In genomic region chr19:13163609-13164364, GRCh38 we compare ENCODE assay signal across 8 cellular contexts. TPM values are rescaled to one million over a fixed set of nuclear protein-coding genes. Genes with fewer than 3 reads are reported as not detected.
DNase-seq lines count a peak whose midpoint lies in the region; ATAC-seq and TF ChIP-seq lines count a peak whose summit lies in the region.

No MANE protein-coding gene starts in this region.

- H3K27ac ChIP-seq in AG04450 (ENCODE audit: low read depth, low read length) (peak overlapping the region; percentile 97), Panc1 (ENCODE audit: low read length) (peak overlapping the region; percentile 99)

- H3K9me3 ChIP-seq in AG04450 (ENCODE audit: control insufficient read depth, insufficient read depth, low read length) (no peaks in the 10 kb centered on the region), Panc1 (ENCODE audit: control insufficient read depth, insufficient read depth, low read depth, low read length) (no peaks in the 10 kb centered on the region)

- H3K4me3 Mint-ChIP-seq in activated naive CD8-positive, alpha-beta T cell = peak overlapping the region; percentile 83
- peak overlapping the region; percentile 85 for H3K4me3 Mint-ChIP-seq in glutamatergic neuron (ENCODE audit: unreplicated experiment)

- H3K36me3 ChIP-seq in Panc1 (ENCODE audit: control insufficient read depth, insufficient read depth, low read length) = no peaks in the 10 kb centered on the region

- no peak; the same call in 1 of the 2 replicates for TF ChIP-seq CTCF in AG04450 (IDR thresholded peaks at IDR 0.05; ENCODE audit: low read depth, low read length)
- TF ChIP-seq CTCF in Panc1 (IDR thresholded peaks at IDR 0.05) = no peak
- no peak for TF ChIP-seq CTCF in glutamatergic neuron (IDR thresholded peaks at IDR 0.05; ENCODE audit: partially characterized antibody, unreplicated experiment)

- DNase-seq in AG04450 (ENCODE audit: low read depth, low spot score) = peak; percentile 67
- DNase-seq in GOT3 (lab: John Stamatoyannopoulos, UW) = peak; percentile 72
- DNase-seq in Panc1 (ENCODE audit: low read depth, low spot score) = no peak
- peak; percentile 95 for DNase-seq in glutamatergic neuron
- peak in 44 of 56 donors; percentile 16 to 80 (median 48) for DNase-seq in nucleus accumbens (lab: John Stamatoyannopoulos, UW)

- peaks cover 66% of the 10 kb centered on the region for H3K4me1 Mint-ChIP-seq in activated naive CD8-positive, alpha-beta T cell (ENCODE audit: low read depth)
- H3K4me1 Mint-ChIP-seq in glutamatergic neuron (ENCODE audit: low read depth, unreplicated experiment) = peaks cover 20% of the 10 kb centered on the region

- ATAC-seq in Panc1 = peak; percentile 56
- ATAC-seq in HG02870 (IDR thresholded peaks at IDR 0.05; ENCODE audit: unreplicated experiment) = no peak
- ATAC-seq in HG02759 (IDR thresholded peaks at IDR 0.05; ENCODE audit: unreplicated experiment) = no peak

- H3K27me3 Mint-ChIP-seq in activated naive CD8-positive, alpha-beta T cell = no peaks in the 10 kb centered on the region
- peaks cover 9% of the 10 kb centered on the region for H3K27me3 Mint-ChIP-seq in glutamatergic neuron (ENCODE audit: unreplicated experiment)

- H3K4me3 ChIP-seq in AG04450 (ENCODE audit: low read depth, low read length) (peak overlapping the region; percentile 44), Panc1 (ENCODE audit: low read depth in 2 of 2, low read length in 2 of 2) (peak overlapping the region; percentile 42 to 49)

- POLR2A ChIA-PET in AG04450 (lab: Yijun Ruan, JAX) = interaction anchor here (0.5 to 5.1 kb wide), 12 partner anchors 9 to 69 kb away, joined by 3 to 37 read pairs (median 4); partner anchors contain the start of genes IER2 and STX10
- POLR2A ChIA-PET in Panc1 (lab: Charles Lee) = interaction anchor here (0.7 to 1.7 kb wide), 3 partner anchors 9 to 35 kb away, joined by 3 to 8 read pairs (median 6); no protein-coding TSS in a partner anchor

- H3K27ac Mint-ChIP-seq in activated naive CD8-positive, alpha-beta T cell = peak overlapping the region; percentile 84
- peak overlapping the region; percentile 98 for H3K27ac Mint-ChIP-seq in glutamatergic neuron (ENCODE audit: unreplicated experiment)

- no peaks in the 10 kb centered on the region for H3K36me3 Mint-ChIP-seq in activated naive CD8-positive, alpha-beta T cell
- no peaks in the 10 kb centered on the region for H3K36me3 Mint-ChIP-seq in glutamatergic neuron (ENCODE audit: unreplicated experiment)

- H3K27me3 ChIP-seq in AG04450 (ENCODE audit: control insufficient read depth, insufficient read depth, low read length) = no peaks in the 10 kb centered on the region
- H3K27me3 ChIP-seq in Panc1 (ENCODE audit: control insufficient read depth, insufficient read depth, low read length) = no peaks in the 10 kb centered on the region

- H3K9me3 Mint-ChIP-seq in activated naive CD8-positive, alpha-beta T cell (ENCODE audit: low read depth) = no peaks in the 10 kb centered on the region
- peaks cover 10% of the 10 kb centered on the region for H3K9me3 Mint-ChIP-seq in glutamatergic neuron (ENCODE audit: unreplicated experiment)

- CTCF ChIA-PET in AG04450 (lab: Charles Lee) (interaction anchor here (0.7 to 3.6 kb wide), 2 partner anchors 31 to 99 kb away, joined by 3 to 10 read pairs; no protein-coding TSS in a partner anchor), Panc1 (lab: Charles Lee) (no interaction called here)

- in situ Hi-C loops in Panc1 (cut with HindIII; ENCODE audit: low pct_unique_long_range_greater_than_20kb, low sequenced_read_pairs) = no loop called here

- BruUV-seq in Panc1 (replicated peaks; lab: Mats Ljungman, UMichigan) = no TSS peak

- intact Hi-C loops in Panc1 (cut with micrococcal nuclease; ENCODE audit: unreplicated experiment) = no loop called here

- peaks cover 53% of the 10 kb centered on the region for H3K4me1 ChIP-seq in Panc1 (ENCODE audit: control insufficient read depth, insufficient read depth, low read length)

RNA-seq across cellular contexts. Expression of gene IER2, which starts 13.6 kb away (rescaled TPM):
- 15.3 and 21.3 TPM in 2 replicates for polyA plus RNA-seq in AG04450 (2011; rRNA removed)
- polyA minus RNA-seq in AG04450 (2011; rRNA and poly(A)+ RNA removed) = 8.1 and 10.7 TPM in 2 replicates
- total RNA-seq in Panc1 (2021; ENCODE audit: unreplicated experiment) = 80.4 TPM
- polyA plus RNA-seq in Panc1 (2012; ENCODE audit: insufficient read length) = 81.1 TPM
- 109 TPM for total RNA-seq in glutamatergic neuron (ENCODE audit: unreplicated experiment)

RNA-seq across cellular contexts. Expression of gene STX10, which starts 13.6 kb away (rescaled TPM):
- 47.9 and 57.6 TPM in 2 replicates for polyA plus RNA-seq in AG04450 (2011; rRNA removed)
- 56.7 and 83.9 TPM in 2 replicates for polyA minus RNA-seq in AG04450 (2011; rRNA and poly(A)+ RNA removed)
- total RNA-seq in Panc1 (2021; ENCODE audit: unreplicated experiment) = 43.6 TPM
- polyA plus RNA-seq in Panc1 (2012; ENCODE audit: insufficient read length) = 108 TPM
- total RNA-seq in glutamatergic neuron (ENCODE audit: unreplicated experiment) = 17.2 TPM

RNA-seq across cellular contexts. Expression of gene NACC1, which starts 45.7 kb away (rescaled TPM):
- polyA plus RNA-seq in AG04450 (2011; rRNA removed) = 43.4 and 76.4 TPM in 2 replicates
- 38.2 and 51.8 TPM in 2 replicates for polyA minus RNA-seq in AG04450 (2011; rRNA and poly(A)+ RNA removed)
- total RNA-seq in Panc1 (2021; ENCODE audit: unreplicated experiment) (129 TPM), glutamatergic neuron (ENCODE audit: unreplicated experiment) (68.6 TPM)
- 97.8 TPM for polyA plus RNA-seq in Panc1 (2012; ENCODE audit: insufficient read length)

RNA-seq across cellular contexts. Expression of gene TRMT1, which starts 47.2 kb away (rescaled TPM):
- 17.3 and 21.0 TPM in 2 replicates for polyA plus RNA-seq in AG04450 (2011; rRNA removed)
- polyA minus RNA-seq in AG04450 (2011; rRNA and poly(A)+ RNA removed) = 15.6 and 24.6 TPM in 2 replicates
- 52.0 TPM for total RNA-seq in Panc1 (2021; ENCODE audit: unreplicated experiment)
- 41.4 TPM for polyA plus RNA-seq in Panc1 (2012; ENCODE audit: insufficient read length)
- total RNA-seq in glutamatergic neuron (ENCODE audit: unreplicated experiment) = 29.2 TPM
